ENCODE assay signal across 22 cellular contexts in the genomic region with DNA sequence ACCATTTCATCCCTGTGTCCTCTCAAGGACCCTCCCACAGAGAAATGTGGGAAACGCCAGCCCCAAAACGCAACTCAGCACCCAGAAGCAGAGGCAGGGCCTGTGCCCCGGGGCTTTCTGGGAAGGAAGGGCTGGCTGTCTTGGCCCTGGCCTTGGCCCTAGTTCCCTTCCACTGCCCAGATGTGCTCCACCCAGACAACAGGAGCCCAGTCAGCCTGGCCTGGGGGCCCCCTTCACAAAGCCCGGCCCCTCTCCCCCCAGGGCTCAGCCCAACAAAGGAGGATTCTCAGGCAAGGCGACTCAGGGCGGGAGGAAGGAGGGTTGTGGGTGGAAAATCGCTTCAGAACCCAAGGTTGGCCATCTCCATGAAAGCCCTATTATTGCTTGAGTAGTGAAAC.
A peak's percentile ranks its signal among the peaks of the same experiment; 100 is the strongest.
DNase-seq lines count a peak whose midpoint lies in the region; ATAC-seq and TF ChIP-seq lines count a peak whose summit lies in the region.
"Had no signal": no experiment of that assay in that cellular context is flagged by ENCODE, and none has a peak within 500 bp of the region (broad histone marks: within the 10 kb centered on the region; RNA-seq: fewer than 3 reads in every experiment).

No MANE protein-coding gene starts in this region.

- intact Hi-C loops in spleen (cut with DNase I; ENCODE audit: low total_unique reads): no loop called here

- no peaks in the 10 kb centered on the region for H3K36me3 Mint-ChIP-seq in neural crest cell (ENCODE audit: low read depth)
- H3K36me3 Mint-ChIP-seq: IgD-negative memory B cell had no signal

- no peaks in the 10 kb centered on the region for H3K9me3 ChIP-seq in HEK293 (ENCODE audit: control insufficient read depth, insufficient read depth, low read depth, low read length)
- H3K9me3 ChIP-seq in spleen: no peaks in the 10 kb centered on the region
- H3K9me3 ChIP-seq: BLaER1 had no signal

- no peaks in the 10 kb centered on the region for H3K9me3 Mint-ChIP-seq in neural crest cell
- H3K9me3 Mint-ChIP-seq: CD4-positive, alpha-beta T cell; IgD-negative memory B cell had no signal

- peak overlapping the region; percentile 43 for H3K27ac Mint-ChIP-seq in neural crest cell (ENCODE audit: unreplicated experiment)
- H3K27ac Mint-ChIP-seq: CD4-positive, alpha-beta T cell had no signal

- DNase-seq in epidermal melanocyte (ENCODE audit: insufficient read length, low spot score) (peak; percentile 38), neural crest cell (ENCODE audit: low read depth, low spot score) (peak; percentile 20), spleen (peak; percentile 69), T-helper 2 cell (no peak), kidney tubule cell (ENCODE audit: low spot score) (no peak)
- no peak for DNase-seq in activated effector memory CD4-positive, alpha-beta T cell treated with Interleukin-2 at 50 U/mL for 16 hours
- DNase-seq: CD4-positive, alpha-beta T cell; DMS53; MM.1S; NCI-H2029 treated with DMSO at 0.1 percent for 48 hours; NCI-H2227 treated with DMSO at 0.1 percent for 48 hours; NCI-H510A; SHP77 treated with DMSO at 0.1 percent for 48 hours had no signal

- peak overlapping the region; percentile 68 for H3K27ac ChIP-seq in HEK293 (ENCODE audit: extremely low read depth, low read depth, low read length)
- no peak overlapping the region for H3K27ac ChIP-seq in spleen
- H3K27ac ChIP-seq: BLaER1, HL-60, KMS-11 had no signal

- H3K27me3 ChIP-seq in spleen (replicated peaks in 1 of 7): peaks cover 0 to 12% (median 0%) of the 10 kb centered on the region in 7 donors

- H3K4me1 Mint-ChIP-seq in neural crest cell: peaks cover 43% of the 10 kb centered on the region
- H3K4me1 Mint-ChIP-seq: IgD-negative memory B cell had no signal

- TF ChIP-seq CTCF in HEK293 (tag by site-specific recombination; IDR thresholded peaks at IDR 0.05) (no peak), neural crest cell (conservative IDR thresholded peaks at IDR 0.05) (no peak), spleen (IDR thresholded peaks at IDR 0.05 in 8 of 11, conservative IDR thresholded peaks at IDR 0.05 in 3 of 11) (no peak)

- no peaks in the 10 kb centered on the region for H3K27me3 Mint-ChIP-seq in neural crest cell (ENCODE audit: low read depth)
- H3K27me3 Mint-ChIP-seq: CD4-positive, alpha-beta T cell had no signal

- H3K36me3 ChIP-seq in HEK293 (ENCODE audit: control insufficient read depth in 2 of 2, insufficient read depth in 1 of 2, low read length in 2 of 2) (no peaks in the 10 kb centered on the region), spleen (no peaks in the 10 kb centered on the region)
- H3K36me3 ChIP-seq: BLaER1 had no signal

- POLR2A ChIA-PET in HEK293 (lab: Yijun Ruan, JAX): no interaction called here

- H3K4me1 ChIP-seq in HEK293 (ENCODE audit: control insufficient read depth, insufficient read depth, low read length) (peaks cover 15% of the 10 kb centered on the region), spleen (no peaks in the 10 kb centered on the region)

- no peak overlapping the region for H3K4me3 ChIP-seq in HEK293 (ENCODE audit: low read depth, low read length)
- H3K4me3 ChIP-seq in spleen: no peak overlapping the region
- H3K4me3 ChIP-seq: BLaER1 had no signal

- CTCF ChIA-PET in HEK293 (lab: Yijun Ruan, JAX): interaction anchor here (0.9 kb wide), 1 partner anchor 11 kb away, joined by 8 read pairs; no protein-coding TSS in a partner anchor

- no peak for TF ChIP-seq POLR2A in spleen (IDR thresholded peaks at IDR 0.05)

- H3K4me3 Mint-ChIP-seq in neural crest cell: peak overlapping the region; percentile 49
- H3K4me3 Mint-ChIP-seq: CD4-positive, alpha-beta T cell; IgD-negative memory B cell had no signal

- WGBS in spleen, 5 donors: 48 to 89% (median 78%) methylated on average over 4 to 7 of the region's 7 CpGs; no CpG with 5 or more reads in 1 of the 5 donors

- no peak for ATAC-seq in GM21723 (IDR thresholded peaks at IDR 0.05; ENCODE audit: unreplicated experiment)
- ATAC-seq: HCT116, Panc1, SK-N-SH treated with all-trans-retinoic acid at 6 μM for 48 hours had no signal

TF ChIP-seq in HEK293, 187 proteins besides CTCF, POLR2A, EP300 and RAD21:
- TF ChIP-seq ZNF449 (tag by site-specific recombination; IDR thresholded peaks at IDR 0.05) (peak; percentile 30; the same call in 1 of the 2 replicates), BCL11A (tag by site-specific recombination; IDR thresholded peaks at IDR 0.05; ENCODE audit: low read depth) (no peak)

Comparison
In these comparisons a context has a peak if more than half of its experiments do, and no peak if none do; other contexts are left out.
1. DNase-seq: peak in epidermal melanocyte (single experiment), neural crest cell (single experiment) and spleen (single experiment); none in T-helper 2 cell (0 of 5), activated effector memory CD4-positive, alpha-beta T cell treated with Interleukin-2 at 50 U/mL for 16 hours (single experiment) and kidney tubule cell (single experiment).